Comparison of ENCODE assay signal across 1 cellular context in the genomic region with DNA sequence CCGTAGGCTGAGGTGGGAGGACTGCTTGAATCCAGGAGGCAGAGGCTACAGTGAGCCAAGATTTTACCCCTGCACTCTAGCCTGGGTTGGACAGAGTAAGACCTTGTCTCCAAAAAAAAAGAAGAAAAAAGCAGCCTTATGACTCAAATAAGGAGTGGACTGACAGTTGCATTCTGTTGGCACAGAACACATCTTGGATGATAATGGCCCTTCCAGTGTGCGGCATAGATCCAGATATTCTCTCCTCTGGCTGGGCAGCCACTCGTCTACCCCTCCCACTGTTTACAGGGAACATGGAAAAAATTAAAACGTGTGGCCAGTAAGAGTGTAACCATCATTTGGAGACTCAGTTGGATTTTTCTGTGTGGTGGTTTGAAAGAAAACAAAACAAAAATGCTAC.
TF ChIP-seq lines count a peak whose summit lies in the region.

No MANE protein-coding gene starts in this region.

TF ChIP-seq in GM23338, 12 proteins besides CTCF, POLR2A, EP300 and RAD21 (continued from another document):
- TF ChIP-seq, protein P1, sequence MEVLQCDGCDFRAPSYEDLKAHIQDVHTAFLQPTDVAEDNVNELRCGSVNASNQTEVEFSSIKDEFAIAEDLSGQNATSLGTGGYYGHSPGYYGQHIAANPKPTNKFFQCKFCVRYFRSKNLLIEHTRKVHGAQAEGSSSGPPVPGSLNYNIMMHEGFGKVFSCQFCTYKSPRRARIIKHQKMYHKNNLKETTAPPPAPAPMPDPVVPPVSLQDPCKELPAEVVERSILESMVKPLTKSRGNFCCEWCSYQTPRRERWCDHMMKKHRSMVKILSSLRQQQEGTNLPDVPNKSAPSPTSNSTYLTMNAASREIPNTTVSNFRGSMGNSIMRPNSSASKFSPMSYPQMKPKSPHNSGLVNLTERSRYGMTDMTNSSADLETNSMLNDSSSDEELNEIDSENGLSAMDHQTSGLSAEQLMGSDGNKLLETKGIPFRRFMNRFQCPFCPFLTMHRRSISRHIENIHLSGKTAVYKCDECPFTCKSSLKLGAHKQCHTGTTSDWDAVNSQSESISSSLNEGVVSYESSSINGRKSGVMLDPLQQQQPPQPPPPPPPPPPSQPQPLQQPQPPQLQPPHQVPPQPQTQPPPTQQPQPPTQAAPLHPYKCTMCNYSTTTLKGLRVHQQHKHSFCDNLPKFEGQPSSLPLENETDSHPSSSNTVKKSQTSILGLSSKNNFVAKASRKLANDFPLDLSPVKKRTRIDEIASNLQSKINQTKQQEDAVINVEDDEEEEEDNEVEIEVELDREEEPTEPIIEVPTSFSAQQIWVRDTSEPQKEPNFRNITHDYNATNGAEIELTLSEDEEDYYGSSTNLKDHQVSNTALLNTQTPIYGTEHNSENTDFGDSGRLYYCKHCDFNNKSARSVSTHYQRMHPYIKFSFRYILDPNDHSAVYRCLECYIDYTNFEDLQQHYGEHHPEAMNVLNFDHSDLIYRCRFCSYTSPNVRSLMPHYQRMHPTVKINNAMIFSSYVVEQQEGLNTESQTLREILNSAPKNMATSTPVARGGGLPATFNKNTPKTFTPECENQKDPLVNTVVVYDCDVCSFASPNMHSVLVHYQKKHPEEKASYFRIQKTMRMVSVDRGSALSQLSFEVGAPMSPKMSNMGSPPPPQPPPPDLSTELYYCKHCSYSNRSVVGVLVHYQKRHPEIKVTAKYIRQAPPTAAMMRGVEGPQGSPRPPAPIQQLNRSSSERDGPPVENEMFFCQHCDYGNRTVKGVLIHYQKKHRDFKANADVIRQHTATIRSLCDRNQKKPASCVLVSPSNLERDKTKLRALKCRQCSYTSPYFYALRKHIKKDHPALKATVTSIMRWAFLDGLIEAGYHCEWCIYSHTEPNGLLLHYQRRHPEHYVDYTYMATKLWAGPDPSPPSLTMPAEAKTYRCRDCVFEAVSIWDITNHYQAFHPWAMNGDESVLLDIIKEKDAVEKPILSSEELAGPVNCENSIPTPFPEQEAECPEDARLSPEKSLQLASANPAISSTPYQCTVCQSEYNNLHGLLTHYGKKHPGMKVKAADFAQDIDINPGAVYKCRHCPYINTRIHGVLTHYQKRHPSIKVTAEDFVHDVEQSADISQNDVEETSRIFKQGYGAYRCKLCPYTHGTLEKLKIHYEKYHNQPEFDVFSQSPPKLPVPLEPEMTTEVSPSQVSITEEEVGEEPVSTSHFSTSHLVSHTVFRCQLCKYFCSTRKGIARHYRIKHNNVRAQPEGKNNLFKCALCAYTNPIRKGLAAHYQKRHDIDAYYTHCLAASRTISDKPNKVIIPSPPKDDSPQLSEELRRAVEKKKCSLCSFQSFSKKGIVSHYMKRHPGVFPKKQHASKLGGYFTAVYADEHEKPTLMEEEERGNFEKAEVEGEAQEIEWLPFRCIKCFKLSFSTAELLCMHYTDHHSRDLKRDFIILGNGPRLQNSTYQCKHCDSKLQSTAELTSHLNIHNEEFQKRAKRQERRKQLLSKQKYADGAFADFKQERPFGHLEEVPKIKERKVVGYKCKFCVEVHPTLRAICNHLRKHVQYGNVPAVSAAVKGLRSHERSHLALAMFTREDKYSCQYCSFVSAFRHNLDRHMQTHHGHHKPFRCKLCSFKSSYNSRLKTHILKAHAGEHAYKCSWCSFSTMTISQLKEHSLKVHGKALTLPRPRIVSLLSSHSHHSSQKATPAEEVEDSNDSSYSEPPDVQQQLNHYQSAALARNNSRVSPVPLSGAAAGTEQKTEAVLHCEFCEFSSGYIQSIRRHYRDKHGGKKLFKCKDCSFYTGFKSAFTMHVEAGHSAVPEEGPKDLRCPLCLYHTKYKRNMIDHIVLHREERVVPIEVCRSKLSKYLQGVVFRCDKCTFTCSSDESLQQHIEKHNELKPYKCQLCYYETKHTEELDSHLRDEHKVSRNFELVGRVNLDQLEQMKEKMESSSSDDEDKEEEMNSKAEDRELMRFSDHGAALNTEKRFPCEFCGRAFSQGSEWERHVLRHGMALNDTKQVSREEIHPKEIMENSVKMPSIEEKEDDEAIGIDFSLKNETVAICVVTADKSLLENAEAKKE (CRISPR knock-in tag; IDR thresholded peaks at IDR 0.05) = no peak
TF ChIP-seq in GM23338: peak in this region for 0.
